Comparison of ENCODE assay signal across 20 cellular contexts in genomic region chr11:35649984-35650383, GRCh38. TPM values are rescaled to one million over a fixed set of nuclear protein-coding genes. Genes with fewer than 3 reads are reported as not detected.
A peak's percentile ranks its signal among the peaks of the same experiment; 100 is the strongest.
DNase-seq lines count a peak whose midpoint lies in the region; ATAC-seq and TF ChIP-seq lines count a peak whose summit lies in the region.
"Had no signal": no experiment of that assay in that cellular context is flagged by ENCODE, and none has a peak within 500 bp of the region (broad histone marks: within the 10 kb centered on the region; RNA-seq: fewer than 3 reads in every experiment).

No MANE protein-coding gene starts in this region.

- H3K27ac ChIP-seq in GM23248 (no peak overlapping the region), foreskin keratinocyte (peak overlapping the region; percentile 36)
- H3K27ac ChIP-seq: adrenal gland, colonic mucosa, hepatocyte, right lobe of liver, RWPE1, upper lobe of left lung had no signal

- CTCF ChIA-PET in WTC11 (lab: Charles Lee), result no interaction called here

- in situ Hi-C loops in GM23248 (cut with MboI), result no loop called here

- no peaks in the 10 kb centered on the region for H3K36me3 Mint-ChIP-seq in WTC11

- no peak overlapping the region for H3K4me2 ChIP-seq in GM23248 (ENCODE audit: unreplicated experiment)
- H3K4me2 ChIP-seq: hepatocyte had no signal

- POLR2A ChIA-PET in WTC11 (lab: Charles Lee), result no interaction called here

- 27 to 48% methylated on average over 1 of the region's 1 CpG for WGBS in GM23248 (ENCODE audit: low coverage in 1 of 2, low lambda C conversion rate in 2 of 2, missing lambda C conversion rate in 2 of 2), 2 experiments

- H3K9ac ChIP-seq in GM23248, result no peak overlapping the region

- no peak overlapping the region for H2AFZ ChIP-seq in GM23248
- H2AFZ ChIP-seq: hepatocyte had no signal

- H3F3A ChIP-seq in GM23248 (ENCODE audit: insufficient read depth), result no peaks in the 10 kb centered on the region

- H3K9me2 ChIP-seq in GM23248 (ENCODE audit: insufficient read depth), result no peaks in the 10 kb centered on the region

- H3K9me3 Mint-ChIP-seq in WTC11, result no peaks in the 10 kb centered on the region
- H3K9me3 Mint-ChIP-seq: activated B cell treated with CpG ODN at 0.5 μM for 24 hours had no signal

- H3K4me1 ChIP-seq in GM23248 (ENCODE audit: insufficient read depth), result no peaks in the 10 kb centered on the region
- no peaks in the 10 kb centered on the region for H3K4me1 ChIP-seq in foreskin keratinocyte
- H3K4me1 ChIP-seq: adrenal gland, colonic mucosa, right lobe of liver, upper lobe of left lung had no signal

- no peak overlapping the region for H3K27ac Mint-ChIP-seq in WTC11
- H3K27ac Mint-ChIP-seq: activated B cell treated with CpG ODN at 0.5 μM for 24 hours had no signal

- peak; percentile 20 for DNase-seq in activated CD4-positive, alpha-beta T cell treated with anti-CD3 and anti-CD28 coated beads for 48 hours
- no peak for DNase-seq in activated CD4-positive, alpha-beta T cell treated with anti-CD3 and anti-CD28 coated beads for 4 hours
- DNase-seq in GM23248 (peak; percentile 71), amniotic stem cell (lab: John Stamatoyannopoulos, UW) (peak; percentile 43), foreskin keratinocyte (peak; percentile 51 to 86), pons (ENCODE audit: low spot score) (no peak), DMS 273 treated with DMSO at 0.1 percent for 48 hours (lab: John Stamatoyannopoulos, UW) (no peak), WTC11 (ENCODE audit: low spot score) (no peak)
- DNase-seq: ACHN, activated B cell treated with CpG ODN at 0.5 μM for 24 hours, adrenal gland, colonic mucosa, left colon, NCI-H1105 treated with DMSO at 0.1 percent for 48 hours, nucleus accumbens, right lobe of liver, T-helper 1 cell, upper lobe of left lung had no signal

- no peaks in the 10 kb centered on the region for H3K79me2 ChIP-seq in GM23248 (ENCODE audit: insufficient read depth)
- H3K79me2 ChIP-seq: hepatocyte had no signal

- H3K36me3 ChIP-seq in GM23248 (ENCODE audit: low read depth), result no peaks in the 10 kb centered on the region
- H3K36me3 ChIP-seq: adrenal gland, colonic mucosa, right lobe of liver, upper lobe of left lung had no signal

- no peak overlapping the region for H3K4me3 ChIP-seq in GM23248
- H3K4me3 ChIP-seq: adrenal gland, colonic mucosa, hepatocyte, right lobe of liver, upper lobe of left lung had no signal

- no peak for TF ChIP-seq CTCF in foreskin keratinocyte (conservative IDR thresholded peaks at IDR 0.05)
- TF ChIP-seq CTCF in WTC11 (IDR thresholded peaks at IDR 0.05), result no peak

- H3K27me3 ChIP-seq in GM23248 (replicated peaks; ENCODE audit: insufficient read depth) (no peaks in the 10 kb centered on the region), foreskin keratinocyte (no peaks in the 10 kb centered on the region)
- H3K27me3 ChIP-seq: adrenal gland, colonic mucosa, hepatocyte, right lobe of liver, upper lobe of left lung had no signal

- H4K20me1 ChIP-seq in GM23248 (ENCODE audit: insufficient read depth), result no peaks in the 10 kb centered on the region

- peaks cover 83% of the 10 kb centered on the region for H3K27me3 Mint-ChIP-seq in WTC11 (ENCODE audit: low read depth)

- ATAC-seq in foreskin keratinocyte, result peak; percentile 89
- ATAC-seq in WTC11, result no peak
- ATAC-seq: left colon, right lobe of liver had no signal

- peaks cover 12% of the 10 kb centered on the region for H3K4me1 Mint-ChIP-seq in WTC11
- H3K4me1 Mint-ChIP-seq: activated B cell treated with CpG ODN at 0.5 μM for 24 hours had no signal

- H3K9me3 ChIP-seq in GM23248 (ENCODE audit: low read depth), result no peaks in the 10 kb centered on the region
- H3K9me3 ChIP-seq: adrenal gland, colonic mucosa, right lobe of liver, upper lobe of left lung had no signal

- H3K4me3 Mint-ChIP-seq in WTC11, result no peak overlapping the region
- H3K4me3 Mint-ChIP-seq: activated B cell treated with CpG ODN at 0.5 μM for 24 hours had no signal

TF ChIP-seq in WTC11, 78 proteins besides CTCF, POLR2A, EP300 and RAD21 (continues in another document):
- TF ChIP-seq ATF1 (CRISPR knock-in tag; IDR thresholded peaks at IDR 0.05) (no peak), PRRX2 (CRISPR knock-in tag; IDR thresholded peaks at IDR 0.05) (no peak), FOXP4 (CRISPR knock-in tag; IDR thresholded peaks at IDR 0.05) (no peak), MAX (CRISPR knock-in tag; IDR thresholded peaks at IDR 0.05) (no peak), NFE2L1 (CRISPR knock-in tag; IDR thresholded peaks at IDR 0.05) (no peak), SOX15 (CRISPR knock-in tag; IDR thresholded peaks at IDR 0.05) (no peak), TEAD1 (CRISPR knock-in tag; IDR thresholded peaks at IDR 0.05) (no peak), GABPB1 (CRISPR knock-in tag; IDR thresholded peaks at IDR 0.05) (no peak), ZNF263 (CRISPR knock-in tag; IDR thresholded peaks at IDR 0.05; ENCODE audit: low read depth) (no peak), TCF7 (CRISPR knock-in tag; IDR thresholded peaks at IDR 0.05; ENCODE audit: low read depth) (no peak), TEAD4 (CRISPR knock-in tag; IDR thresholded peaks at IDR 0.05) (no peak)
- TF ChIP-seq, protein P1, sequence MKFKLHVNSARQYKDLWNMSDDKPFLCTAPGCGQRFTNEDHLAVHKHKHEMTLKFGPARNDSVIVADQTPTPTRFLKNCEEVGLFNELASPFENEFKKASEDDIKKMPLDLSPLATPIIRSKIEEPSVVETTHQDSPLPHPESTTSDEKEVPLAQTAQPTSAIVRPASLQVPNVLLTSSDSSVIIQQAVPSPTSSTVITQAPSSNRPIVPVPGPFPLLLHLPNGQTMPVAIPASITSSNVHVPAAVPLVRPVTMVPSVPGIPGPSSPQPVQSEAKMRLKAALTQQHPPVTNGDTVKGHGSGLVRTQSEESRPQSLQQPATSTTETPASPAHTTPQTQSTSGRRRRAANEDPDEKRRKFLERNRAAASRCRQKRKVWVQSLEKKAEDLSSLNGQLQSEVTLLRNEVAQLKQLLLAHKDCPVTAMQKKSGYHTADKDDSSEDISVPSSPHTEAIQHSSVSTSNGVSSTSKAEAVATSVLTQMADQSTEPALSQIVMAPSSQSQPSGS (CRISPR knock-in tag; IDR thresholded peaks at IDR 0.05; ENCODE audit: borderline replicate concordance, low read depth), result no peak
- TF ChIP-seq, protein P2, sequence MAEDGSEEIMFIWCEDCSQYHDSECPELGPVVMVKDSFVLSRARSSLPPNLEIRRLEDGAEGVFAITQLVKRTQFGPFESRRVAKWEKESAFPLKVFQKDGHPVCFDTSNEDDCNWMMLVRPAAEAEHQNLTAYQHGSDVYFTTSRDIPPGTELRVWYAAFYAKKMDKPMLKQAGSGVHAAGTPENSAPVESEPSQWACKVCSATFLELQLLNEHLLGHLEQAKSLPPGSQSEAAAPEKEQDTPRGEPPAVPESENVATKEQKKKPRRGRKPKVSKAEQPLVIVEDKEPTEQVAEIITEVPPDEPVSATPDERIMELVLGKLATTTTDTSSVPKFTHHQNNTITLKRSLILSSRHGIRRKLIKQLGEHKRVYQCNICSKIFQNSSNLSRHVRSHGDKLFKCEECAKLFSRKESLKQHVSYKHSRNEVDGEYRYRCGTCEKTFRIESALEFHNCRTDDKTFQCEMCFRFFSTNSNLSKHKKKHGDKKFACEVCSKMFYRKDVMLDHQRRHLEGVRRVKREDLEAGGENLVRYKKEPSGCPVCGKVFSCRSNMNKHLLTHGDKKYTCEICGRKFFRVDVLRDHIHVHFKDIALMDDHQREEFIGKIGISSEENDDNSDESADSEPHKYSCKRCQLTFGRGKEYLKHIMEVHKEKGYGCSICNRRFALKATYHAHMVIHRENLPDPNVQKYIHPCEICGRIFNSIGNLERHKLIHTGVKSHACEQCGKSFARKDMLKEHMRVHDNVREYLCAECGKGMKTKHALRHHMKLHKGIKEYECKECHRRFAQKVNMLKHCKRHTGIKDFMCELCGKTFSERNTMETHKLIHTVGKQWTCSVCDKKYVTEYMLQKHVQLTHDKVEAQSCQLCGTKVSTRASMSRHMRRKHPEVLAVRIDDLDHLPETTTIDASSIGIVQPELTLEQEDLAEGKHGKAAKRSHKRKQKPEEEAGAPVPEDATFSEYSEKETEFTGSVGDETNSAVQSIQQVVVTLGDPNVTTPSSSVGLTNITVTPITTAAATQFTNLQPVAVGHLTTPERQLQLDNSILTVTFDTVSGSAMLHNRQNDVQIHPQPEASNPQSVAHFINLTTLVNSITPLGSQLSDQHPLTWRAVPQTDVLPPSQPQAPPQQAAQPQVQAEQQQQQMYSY (CRISPR knock-in tag; IDR thresholded peaks at IDR 0.05), result no peak
- TF ChIP-seq, protein P3, sequence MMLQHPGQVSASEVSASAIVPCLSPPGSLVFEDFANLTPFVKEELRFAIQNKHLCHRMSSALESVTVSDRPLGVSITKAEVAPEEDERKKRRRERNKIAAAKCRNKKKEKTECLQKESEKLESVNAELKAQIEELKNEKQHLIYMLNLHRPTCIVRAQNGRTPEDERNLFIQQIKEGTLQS (CRISPR knock-in tag; conservative IDR thresholded peaks at IDR 0.05), result no peak

RNA-seq across cellular contexts. Expression of gene TRIM44, which starts 12.6 kb away (rescaled TPM):
- 17.3 and 37.1 TPM in 2 replicates for total RNA-seq in GM23248 (2014; rRNA removed; shearing (Covaris generic))
- polyA plus RNA-seq in GM23248 (2016; fragmentation: Nextera tagmentation; extraction: Ambion mirVana) (27.6 and 32.2 TPM in 2 replicates), foreskin keratinocyte (8.4 and 10.4 TPM in 2 replicates)
- total RNA-seq in foreskin keratinocyte (32.7 and 37.3 TPM in 2 replicates), WTC11 (2021) (27.4 to 32.9 TPM (median 29.1 TPM) in 3 replicates)

RNA-seq across cellular contexts. Expression of gene FJX1, which starts 31.7 kb away (rescaled TPM):
- 30.9 and 37.0 TPM in 2 replicates for total RNA-seq in GM23248 (2014; rRNA removed; shearing (Covaris generic))
- polyA plus RNA-seq in GM23248 (2016; fragmentation: Nextera tagmentation; extraction: Ambion mirVana), result 12.4 and 12.5 TPM in 2 replicates
- total RNA-seq in foreskin keratinocyte, result 72.5 and 92.3 TPM in 2 replicates
- 57.1 and 75.2 TPM in 2 replicates for polyA plus RNA-seq in foreskin keratinocyte
- 8.3 to 12.0 TPM (median 11.0 TPM) in 3 replicates for total RNA-seq in WTC11 (2021)

Comparison
In these comparisons a context has a peak if more than half of its experiments do, and no peak if none do; other contexts are left out.
1. DNase-seq: peak in activated CD4-positive, alpha-beta T cell treated with anti-CD3 and anti-CD28 coated beads for 48 hours (single experiment), GM23248 (single experiment), amniotic stem cell (single experiment) and foreskin keratinocyte (2 of 2); none in activated CD4-positive, alpha-beta T cell treated with anti-CD3 and anti-CD28 coated beads for 4 hours (0 of 2), pons (single experiment), DMS 273 treated with DMSO at 0.1 percent for 48 hours (single experiment) and WTC11 (single experiment).